ENCODE assay signal across 18 cellular contexts in genomic region chr3:89300976-89301375, GRCh38.
DNase-seq lines count a peak whose midpoint lies in the region; ATAC-seq and TF ChIP-seq lines count a peak whose summit lies in the region.
"Had no signal": no experiment of that assay in that cellular context is flagged by ENCODE, and none has a peak within 500 bp of the region (broad histone marks: within the 10 kb centered on the region; RNA-seq: fewer than 3 reads in every experiment).

No MANE protein-coding gene starts in this region.

- no peaks in the 10 kb centered on the region for H3K36me3 ChIP-seq in skeletal muscle satellite cell (ENCODE audit: insufficient read depth, low read length)
- H3K36me3 ChIP-seq: Peyer's patch had no signal

- no peaks in the 10 kb centered on the region for H3K27me3 Mint-ChIP-seq in chondrocyte (ENCODE audit: low read depth)
- H3K27me3 Mint-ChIP-seq: CD4-positive, CD25-positive, alpha-beta regulatory T cell had no signal

- H3K9me3 ChIP-seq in skeletal muscle satellite cell (replicated peaks; ENCODE audit: low read length), result no peaks in the 10 kb centered on the region
- H3K9me3 ChIP-seq: Peyer's patch had no signal

- no peaks in the 10 kb centered on the region for H3K36me3 Mint-ChIP-seq in chondrocyte (ENCODE audit: low read depth)
- H3K36me3 Mint-ChIP-seq: CD4-positive, CD25-positive, alpha-beta regulatory T cell had no signal

- peak; percentile 24 for DNase-seq in COLO829 (ENCODE audit: low spot score)
- peak; percentile 46 for DNase-seq in LHCN-M2 (ENCODE audit: low read depth)
- no peak for DNase-seq in chondrocyte (ENCODE audit: low spot score)
- no peak for DNase-seq in H4 (ENCODE audit: low spot score)
- DNase-seq in stimulated activated CD4-positive, alpha-beta T cell treated with anti-CD3 and anti-CD28 coated beads, Interleukin-2, amount 100 ng/mL, for 24 hours, result no peak
- DNase-seq: Calu3; CD4-positive, CD25-positive, alpha-beta regulatory T cell; DND-41; NCI-H187 treated with DMSO at 0.1 percent for 48 hours; NCI-H2171; NCI-H774; Peyer's patch; Right ventricle myocardium superior had no signal

- peak overlapping the region; percentile 55 for H3K27ac Mint-ChIP-seq in chondrocyte (ENCODE audit: unreplicated experiment)
- H3K27ac Mint-ChIP-seq: CD4-positive, CD25-positive, alpha-beta regulatory T cell; T-helper 1 cell treated with Interleukin-12 subunit alpha and Interleukin-12 subunit beta and Interleukin-4 antibody, amounts not matched to agents 30 μg/mL and 1 μg/mL, for 36 hours had no signal

- H3K4me2 ChIP-seq in skeletal muscle satellite cell (ENCODE audit: low read length), result peak overlapping the region; percentile 28

- peaks cover 22% of the 10 kb centered on the region for H3K4me1 Mint-ChIP-seq in chondrocyte (ENCODE audit: low read depth)
- H3K4me1 Mint-ChIP-seq: CD4-positive, CD25-positive, alpha-beta regulatory T cell had no signal

- H3K9me3 Mint-ChIP-seq in chondrocyte (ENCODE audit: low read depth), result no peaks in the 10 kb centered on the region

- H3K4me3 ChIP-seq in skeletal muscle satellite cell (ENCODE audit: low read length), result no peak overlapping the region
- H3K4me3 ChIP-seq: Peyer's patch had no signal

- ATAC-seq in HG03025 (IDR thresholded peaks at IDR 0.05; ENCODE audit: low FRiP score, unreplicated experiment) (no peak), GM21526 (IDR thresholded peaks at IDR 0.05; ENCODE audit: low FRiP score, unreplicated experiment) (no peak)
- ATAC-seq: SK-N-SH treated with all-trans-retinoic acid at 6 μM for 48 hours had no signal

- H3K4me3 Mint-ChIP-seq in chondrocyte (ENCODE audit: unreplicated experiment), result no peak overlapping the region
- H3K4me3 Mint-ChIP-seq: CD4-positive, CD25-positive, alpha-beta regulatory T cell; T-helper 1 cell treated with Interleukin-12 subunit alpha and Interleukin-12 subunit beta and Interleukin-4 antibody, amounts not matched to agents 30 μg/mL and 1 μg/mL, for 36 hours had no signal

- no peak overlapping the region for H3K9ac ChIP-seq in skeletal muscle satellite cell (ENCODE audit: low read depth, low read length)

- no peaks in the 10 kb centered on the region for H3K27me3 ChIP-seq in skeletal muscle satellite cell (ENCODE audit: control insufficient read depth, insufficient read depth, low read length)
- H3K27me3 ChIP-seq: Peyer's patch had no signal

- peaks cover 11% of the 10 kb centered on the region for H3K4me1 ChIP-seq in skeletal muscle satellite cell (ENCODE audit: control insufficient read depth, insufficient read depth, low read length)
- H3K4me1 ChIP-seq: Peyer's patch had no signal

- no peak for TF ChIP-seq CTCF in chondrocyte (IDR thresholded peaks at IDR 0.05)

Comparison
In these comparisons a context has a peak if more than half of its experiments do, and no peak if none do; other contexts are left out.
1. DNase-seq: peak in COLO829 (single experiment) and LHCN-M2 (single experiment); none in chondrocyte (single experiment), H4 (single experiment) and stimulated activated CD4-positive, alpha-beta T cell treated with anti-CD3 and anti-CD28 coated beads, Interleukin-2, amount 100 ng/mL, for 24 hours (0 of 2).